9 cellular contexts compared by ENCODE assay signal in genomic region chr1:9824702-9825089, GRCh38. TPM values are rescaled to one million over a fixed set of nuclear protein-coding genes. Genes with fewer than 3 reads are reported as not detected.
DNase-seq lines count a peak whose midpoint lies in the region; ATAC-seq, FAIRE-seq and TF ChIP-seq lines count a peak whose summit lies in the region.
"Had no signal": no experiment of that assay in that cellular context is flagged by ENCODE, and none has a peak within 500 bp of the region (broad histone marks: within the 10 kb centered on the region; RNA-seq: fewer than 3 reads in every experiment).

No MANE protein-coding gene starts in this region.

- no peak for TF ChIP-seq POLR2A in endothelial cell of umbilical vein (IDR thresholded peaks at IDR 0.05; ENCODE audit: low read depth, low read length)

- peaks cover 4% of the 10 kb centered on the region for H3F3A ChIP-seq in PC-3 (ENCODE audit: low read length, unreplicated experiment)

- BruUV-seq in PC-3 (replicated peaks; lab: Mats Ljungman, UMichigan) (no TSS peak), endothelial cell of umbilical vein (replicated peaks; lab: Mats Ljungman, UMichigan) (no TSS peak)

- H2AFZ ChIP-seq in PC-3 (ENCODE audit: low read length) (peak overlapping the region; percentile 96), endothelial cell of umbilical vein (ENCODE audit: low read depth, low read length) (peak overlapping the region; percentile 95)

- peaks cover 0 to 2% of the 10 kb centered on the region in 2 donors for H3K36me3 Mint-ChIP-seq in CD14-positive monocyte
- H3K36me3 Mint-ChIP-seq in osteocyte (ENCODE audit: unreplicated experiment), result no peaks in the 10 kb centered on the region

- CTCF ChIA-PET in PC-3 (lab: Charles Lee) (no interaction called here), endothelial cell of umbilical vein (lab: Charles Lee) (no interaction called here)

- H3K36me3 ChIP-seq in PC-3 (ENCODE audit: low read depth, low read length), result no peaks in the 10 kb centered on the region
- H3K36me3 ChIP-seq in endothelial cell of umbilical vein (ENCODE audit: control insufficient read depth in 2 of 2, extremely low read depth in 1 of 2, insufficient read depth in 2 of 2, low read length in 2 of 2), result no peaks in the 10 kb centered on the region

- H3K9me3 ChIP-seq in PC-3 (ENCODE audit: low read length) (no peaks in the 10 kb centered on the region), endothelial cell of umbilical vein (replicated peaks; ENCODE audit: control insufficient read depth, insufficient read depth, low read length) (no peaks in the 10 kb centered on the region)

- POLR2A ChIA-PET in PC-3 (lab: Charles Lee; ENCODE audit: unreplicated experiment) (no interaction called here), endothelial cell of umbilical vein (lab: Charles Lee) (no interaction called here)

- intact Hi-C loops in CD14-positive monocyte (cut with micrococcal nuclease), result no loop called here
- intact Hi-C loops in PC-3 (cut with micrococcal nuclease), result loop anchor here (2.0 to 10.0 kb wide), 3 partner anchors 40 to 880 kb away; no protein-coding TSS in a partner anchor
- intact Hi-C loops in endothelial cell of umbilical vein (cut with micrococcal nuclease), result loop anchor here (2.0 kb wide), 1 partner anchor 42 kb away; no protein-coding TSS in a partner anchor

- dilution Hi-C loops in endothelial cell of umbilical vein (cut with MboI; ENCODE audit: extremely low pct_ligation_motif_present, low sequenced_read_pairs), result no loop called here

- H3K27ac Mint-ChIP-seq in CD14-positive monocyte (peak overlapping the region in 6 of 7 donors; percentile 26 to 79 (median 36)), osteocyte (ENCODE audit: unreplicated experiment) (peak overlapping the region; percentile 83)

- ATAC-seq in PC-3 (no peak), GM19467 (IDR thresholded peaks at IDR 0.05; ENCODE audit: unreplicated experiment) (no peak)

- H4K20me1 ChIP-seq in PC-3 (ENCODE audit: low read length) (peaks cover 22% of the 10 kb centered on the region), endothelial cell of umbilical vein (replicated peaks; ENCODE audit: control insufficient read depth, extremely low read depth, insufficient read depth, low read length) (no peaks in the 10 kb centered on the region)

- H3K9me2 ChIP-seq in PC-3 (replicated peaks; ENCODE audit: low read length), result no peaks in the 10 kb centered on the region

- H3K27me3 ChIP-seq in PC-3 (ENCODE audit: low read length) (no peaks in the 10 kb centered on the region), endothelial cell of umbilical vein (ENCODE audit: control insufficient read depth in 2 of 2, insufficient read depth in 2 of 2, low read length in 2 of 2) (no peaks in the 10 kb centered on the region)

- H3K9me3 Mint-ChIP-seq in CD14-positive monocyte (peaks cover 0 to 3% (median 0%) of the 10 kb centered on the region in 7 donors), osteocyte (ENCODE audit: unreplicated experiment) (no peaks in the 10 kb centered on the region)

- H3K4me2 ChIP-seq in PC-3 (ENCODE audit: low read length) (peak overlapping the region; percentile 96), endothelial cell of umbilical vein (ENCODE audit: insufficient read depth, low read length) (peak overlapping the region; percentile 41)

- H3K27me3 Mint-ChIP-seq in CD14-positive monocyte (ENCODE audit: low read depth in 3 of 3) (peaks cover 2 to 10% (median 8%) of the 10 kb centered on the region in 3 donors), osteocyte (ENCODE audit: unreplicated experiment) (no peaks in the 10 kb centered on the region)

- peaks cover 43% of the 10 kb centered on the region for H3K4me1 Mint-ChIP-seq in CD14-positive monocyte
- H3K4me1 Mint-ChIP-seq in osteocyte (ENCODE audit: unreplicated experiment), result peaks cover 44% of the 10 kb centered on the region

- H3K27ac ChIP-seq in PC-3 (ENCODE audit: low read length), result peak overlapping the region; percentile 42
- H3K27ac ChIP-seq in endothelial cell of umbilical vein (ENCODE audit: insufficient read depth, low read depth, low read length), result no peak overlapping the region

- H3K9me1 ChIP-seq in endothelial cell of umbilical vein (replicated peaks; ENCODE audit: control insufficient read depth, extremely low read depth, insufficient read depth, low read length), result no peaks in the 10 kb centered on the region

- H3K9ac ChIP-seq in PC-3 (ENCODE audit: low read length) (no peak overlapping the region), endothelial cell of umbilical vein (replicated peaks; ENCODE audit: extremely low read depth, insufficient read depth, low read length) (no peak overlapping the region)

- DNase-seq in CD14-positive monocyte (ENCODE audit: low spot score) (no peak), PC-3 (no peak), endothelial cell of umbilical vein (ENCODE audit: low read depth, low spot score) (no peak), osteocyte (ENCODE audit: extremely low spot score, unreplicated experiment) (no peak), cortex of kidney (lab: John Stamatoyannopoulos, UW) (no peak), GM03348 (ENCODE audit: low spot score) (no peak), EL (no peak)
- DNase-seq: stimulated activated CD4-positive, alpha-beta T cell treated with anti-CD3 and anti-CD28 coated beads, Interleukin-2, amount 100 ng/mL, for 48 hours had no signal

- H3K79me2 ChIP-seq in PC-3 (ENCODE audit: low read length) (peaks cover 38% of the 10 kb centered on the region), endothelial cell of umbilical vein (ENCODE audit: control insufficient read depth, insufficient read depth, low read length) (peaks cover 33% of the 10 kb centered on the region)

- no peak for FAIRE-seq in endothelial cell of umbilical vein (lab: Jason Lieb, UNC)

- H3K4me3 ChIP-seq in PC-3 (ENCODE audit: low read length), result peak overlapping the region; percentile 77
- peak overlapping the region in 2 of 3 experiments; percentile 10 to 98 for H3K4me3 ChIP-seq in endothelial cell of umbilical vein (replicated peaks in 1 of 3; ENCODE audit: insufficient read depth in 1 of 3, low read depth in 1 of 3, low read length in 3 of 3)

- H3K4me1 ChIP-seq in PC-3 (ENCODE audit: insufficient read depth, low read length), result peaks cover 38% of the 10 kb centered on the region
- peaks cover 18% of the 10 kb centered on the region for H3K4me1 ChIP-seq in endothelial cell of umbilical vein (ENCODE audit: control insufficient read depth, extremely low read depth, insufficient read depth, low read length)

- TF ChIP-seq CTCF in CD14-positive monocyte (IDR thresholded peaks at IDR 0.05) (no peak), PC-3 (conservative IDR thresholded peaks at IDR 0.05; ENCODE audit: low read depth, low read length) (no peak), endothelial cell of umbilical vein (IDR thresholded peaks at IDR 0.05; ENCODE audit: extremely low read depth in 1 of 2, insufficient read depth in 1 of 2, low read depth in 1 of 2, low read length in 2 of 2) (no peak), osteocyte (IDR thresholded peaks at IDR 0.05) (no peak)

- H3K4me3 Mint-ChIP-seq in CD14-positive monocyte, result peak overlapping the region; percentile 81 to 85
- peak overlapping the region; percentile 75 for H3K4me3 Mint-ChIP-seq in osteocyte (ENCODE audit: unreplicated experiment)

TF ChIP-seq in endothelial cell of umbilical vein, 7 proteins besides CTCF, POLR2A, EP300 and RAD21:
- TF ChIP-seq MYC (IDR thresholded peaks at IDR 0.05; ENCODE audit: low read depth, low read length) (no peak), FOS (IDR thresholded peaks at IDR 0.05; ENCODE audit: borderline replicate concordance, insufficient read depth, low read length) (no peak), MAX (IDR thresholded peaks at IDR 0.05; ENCODE audit: insufficient read depth, insufficient read length) (no peak), JUN (IDR thresholded peaks at IDR 0.05; ENCODE audit: borderline replicate concordance, insufficient read depth, insufficient read length, low read depth) (no peak), EZH2 (IDR thresholded peaks at IDR 0.05; ENCODE audit: borderline replicate concordance, low read depth, low read length, severe bottlenecking) (no peak), GATA2 (IDR thresholded peaks at IDR 0.05; ENCODE audit: insufficient read depth, insufficient read length, low read depth, low read length) (no peak), POLR2AphosphoS5 (IDR thresholded peaks at IDR 0.05; ENCODE audit: insufficient read depth, low read depth, low read length) (no peak)

RNA-seq across cellular contexts. Expression of gene CLSTN1, which starts 0.9 kb away (rescaled TPM):
- polyA plus RNA-seq in CD14-positive monocyte (1 to 10 TPM; 5.2 to 5.3 TPM), endothelial cell of umbilical vein (44.6 and 49.1 TPM in 2 replicates)
- total RNA-seq in PC-3 (2014; rRNA removed) (98.3 and 117 TPM in 2 replicates), endothelial cell of umbilical vein (130 and 132 TPM in 2 replicates), osteocyte (179 and 187 TPM in 2 replicates)
- 60.9 and 65.0 TPM in 2 replicates for polyA plus RNA-seq in endothelial cell of umbilical vein (2011; cell fraction: cytosol; rRNA removed)
- 60.7 and 62.4 TPM in 2 replicates for polyA plus RNA-seq in endothelial cell of umbilical vein (2011; cell fraction: nucleus; rRNA removed)
- polyA plus RNA-seq in endothelial cell of umbilical vein (2012), result 103 and 122 TPM in 2 replicates
- polyA minus RNA-seq in endothelial cell of umbilical vein, result 75.4 and 82.2 TPM in 2 replicates
- polyA minus RNA-seq in endothelial cell of umbilical vein (2011; cell fraction: cytosol; rRNA and poly(A)+ RNA removed), result 24.7 TPM
- polyA minus RNA-seq in endothelial cell of umbilical vein (2011; cell fraction: nucleus; rRNA and poly(A)+ RNA removed), result 28.7 and 29.7 TPM in 2 replicates

Comparison
In these comparisons a context has a peak if more than half of its experiments do, and no peak if none do; other contexts are left out.
1. intact Hi-C loops: an anchor here in PC-3 (2.0 to 10.0 kb wide) and endothelial cell of umbilical vein (2.0 kb wide); none called in CD14-positive monocyte.